Comparison of ENCODE assay signal across 8 cellular contexts in genomic region chr11:10298342-10298741, GRCh38. TPM values are rescaled to one million over a fixed set of nuclear protein-coding genes. Genes with fewer than 3 reads are reported as not detected.
A peak's percentile ranks its signal among the peaks of the same experiment; 100 is the strongest.
DNase-seq lines count a peak whose midpoint lies in the region; ATAC-seq and TF ChIP-seq lines count a peak whose summit lies in the region.

No MANE protein-coding gene starts in this region.

- DNase-seq in GM06990 (ENCODE audit: extremely low read depth, insufficient read length) (peak; percentile 55), T-helper 9 cell (peak; percentile 25), fibroblast of villous mesenchyme (ENCODE audit: low read depth) (peak; percentile 92), amniotic stem cell (lab: John Stamatoyannopoulos, UW) (no peak), NCI-H446 (lab: John Stamatoyannopoulos, UW) (no peak), DMS114 treated with DMSO at 0.1 percent for 48 hours (lab: John Stamatoyannopoulos, UW; ENCODE audit: unreplicated experiment) (no peak)

- ATAC-seq in GM19468 (IDR thresholded peaks at IDR 0.05; ENCODE audit: extremely low read depth, unreplicated experiment) (peak; percentile 90), HG03442 (IDR thresholded peaks at IDR 0.05; ENCODE audit: unreplicated experiment) (peak; percentile 94)

- H3K4me3 ChIP-seq in GM06990 (replicated peaks; ENCODE audit: low read depth, low read length) (no peak overlapping the region), fibroblast of villous mesenchyme (ENCODE audit: low read depth, low read length) (no peak overlapping the region)

- H3K36me3 ChIP-seq in GM06990 (ENCODE audit: control insufficient read depth, insufficient read depth, low read length) = no peaks in the 10 kb centered on the region

- TF ChIP-seq CTCF in GM06990 (IDR thresholded peaks at IDR 0.05; ENCODE audit: insufficient read depth, low read length, poor library complexity, severe bottlenecking) (peak; percentile 33), fibroblast of villous mesenchyme (IDR thresholded peaks at IDR 0.05; ENCODE audit: insufficient read depth, low read depth, low read length) (peak; percentile 35)

- peaks cover 6% of the 10 kb centered on the region for H3K27me3 ChIP-seq in GM06990 (replicated peaks; ENCODE audit: control insufficient read depth, insufficient read depth, low read length)

RNA-seq across cellular contexts. Expression of gene SBF2, which starts 4.3 kb away (rescaled TPM):
- 35.0 and 41.6 TPM in 2 replicates for total RNA-seq in fibroblast of villous mesenchyme

RNA-seq across cellular contexts. Expression of gene ADM, which starts 6.5 kb away (rescaled TPM):
- total RNA-seq in fibroblast of villous mesenchyme = 536 and 925 TPM in 2 replicates

Comparison
In these comparisons a context has a peak if more than half of its experiments do, and no peak if none do; other contexts are left out.
1. DNase-seq: peak in GM06990 (single experiment), T-helper 9 cell (single experiment) and fibroblast of villous mesenchyme (single experiment); none in amniotic stem cell (single experiment), NCI-H446 (0 of 2) and DMS114 treated with DMSO at 0.1 percent for 48 hours (single experiment).